Comparison of ENCODE assay signal across 25 cellular contexts in the genomic region with DNA sequence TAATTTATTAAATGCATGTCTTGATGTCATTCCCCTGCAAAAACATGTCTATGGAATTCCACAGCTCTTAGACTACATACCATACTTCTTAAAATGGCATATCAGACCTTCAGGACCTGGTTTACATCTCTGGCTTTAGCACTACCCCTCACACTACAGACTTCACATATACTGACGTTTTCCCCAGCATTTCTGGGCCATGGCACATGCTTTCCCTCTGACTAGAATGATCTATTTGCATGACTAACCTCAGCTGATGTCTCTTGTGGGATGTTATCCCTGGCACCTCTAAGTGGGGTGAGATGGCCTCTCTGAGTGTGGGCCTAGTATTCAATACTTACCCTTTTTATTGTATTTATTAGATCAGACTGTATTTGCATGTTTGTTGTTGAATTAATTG.
DNase-seq lines count a peak whose midpoint lies in the region; TF ChIP-seq lines count a peak whose summit lies in the region.
"Had no signal": no experiment of that assay in that cellular context is flagged by ENCODE, and none has a peak within 500 bp of the region (broad histone marks: within the 10 kb centered on the region; RNA-seq: fewer than 3 reads in every experiment).

No MANE protein-coding gene starts in this region.

- H3K36me3 Mint-ChIP-seq in endodermal cell (ENCODE audit: low read depth), result no peaks in the 10 kb centered on the region
- H3K36me3 Mint-ChIP-seq: activated CD4-positive, alpha-beta memory T cell treated with anti-CD3 and anti-CD28 coated beads for 36 hours; activated naive CD4-positive, alpha-beta T cell treated with anti-CD3 and anti-CD28 coated beads, Interleukin-2, amount 50 U/mL, for 24 hours; CD8-positive, alpha-beta T cell; stimulated activated naive B cell treated with anti-CD40 and anti-IgM and Interleukin-4, amounts not matched to agents 10 μg/mL and 1 μg/mL and 100 μg/mL, for 72 hours had no signal

- no peak overlapping the region for H2AK5ac ChIP-seq in mesenchymal stem cell (ENCODE audit: low read length, severe bottlenecking)

- no peak overlapping the region for H3K14ac ChIP-seq in mesenchymal stem cell (ENCODE audit: low read length in 2 of 2)

- H3K9me3 ChIP-seq in endodermal cell (ENCODE audit: control insufficient read depth, low read length) (no peaks in the 10 kb centered on the region), mesenchymal stem cell (ENCODE audit: control insufficient read depth, low read length) (no peaks in the 10 kb centered on the region)
- H3K9me3 ChIP-seq: breast epithelium, esophagus squamous epithelium, tibial nerve had no signal

- no peak overlapping the region for H3K18ac ChIP-seq in mesenchymal stem cell (ENCODE audit: low read depth in 1 of 2, low read length in 2 of 2)

- H2BK5ac ChIP-seq in mesenchymal stem cell (ENCODE audit: low read depth, low read length, poor library complexity, severe bottlenecking), result no peak overlapping the region

- no peak overlapping the region for H3K4me2 ChIP-seq in mesenchymal stem cell (ENCODE audit: low read length, poor library complexity, severe bottlenecking)
- H3K4me2 ChIP-seq: hepatocyte had no signal

- no peak overlapping the region for H2AFZ ChIP-seq in mesenchymal stem cell (ENCODE audit: low read depth, low read length)
- H2AFZ ChIP-seq: hepatocyte had no signal

- no peak overlapping the region for H3K4me3 Mint-ChIP-seq in endodermal cell
- H3K4me3 Mint-ChIP-seq: activated CD4-positive, alpha-beta memory T cell treated with anti-CD3 and anti-CD28 coated beads for 36 hours; activated naive CD4-positive, alpha-beta T cell treated with anti-CD3 and anti-CD28 coated beads, Interleukin-2, amount 50 U/mL, for 24 hours; activated T-cell treated with anti-CD3 and anti-CD28 coated beads, Interleukin-2, amount 50 U/mL, for 24 hours; CD8-positive, alpha-beta T cell; nephron; stimulated activated naive B cell treated with anti-CD40 and anti-IgM and Interleukin-4, amounts not matched to agents 10 μg/mL and 1 μg/mL and 100 μg/mL, for 72 hours had no signal

- H3K27ac ChIP-seq in endodermal cell (ENCODE audit: low read depth, low read length), result peak overlapping the region; percentile 71
- H3K27ac ChIP-seq in mesenchymal stem cell (ENCODE audit: low read length, poor library complexity, severe bottlenecking), result peak overlapping the region; percentile 24
- H3K27ac ChIP-seq: breast epithelium, dorsolateral prefrontal cortex, esophagus squamous epithelium, hepatocyte, tibial nerve had no signal

- no peaks in the 10 kb centered on the region for H3K9me3 Mint-ChIP-seq in endodermal cell
- H3K9me3 Mint-ChIP-seq: activated naive CD4-positive, alpha-beta T cell treated with anti-CD3 and anti-CD28 coated beads, Interleukin-2, amount 50 U/mL, for 24 hours; nephron; stimulated activated naive B cell treated with anti-CD40 and anti-IgM and Interleukin-4, amounts not matched to agents 10 μg/mL and 1 μg/mL and 100 μg/mL, for 72 hours had no signal

- H4K8ac ChIP-seq in mesenchymal stem cell (ENCODE audit: low read length), result no peak overlapping the region

- H3K4me1 ChIP-seq in endodermal cell (ENCODE audit: control insufficient read depth, insufficient read depth, low read length) (no peaks in the 10 kb centered on the region), mesenchymal stem cell (ENCODE audit: control insufficient read depth, insufficient read depth, low read depth, low read length) (no peaks in the 10 kb centered on the region)
- H3K4me1 ChIP-seq: breast epithelium, tibial nerve had no signal

- H3K27me3 Mint-ChIP-seq in endodermal cell (ENCODE audit: insufficient read depth), result no peaks in the 10 kb centered on the region
- H3K27me3 Mint-ChIP-seq: activated CD4-positive, alpha-beta memory T cell treated with anti-CD3 and anti-CD28 coated beads for 36 hours; activated naive CD4-positive, alpha-beta T cell treated with anti-CD3 and anti-CD28 coated beads, Interleukin-2, amount 50 U/mL, for 24 hours; activated T-cell treated with anti-CD3 and anti-CD28 coated beads, Interleukin-2, amount 50 U/mL, for 24 hours; stimulated activated naive B cell treated with anti-CD40 and anti-IgM and Interleukin-4, amounts not matched to agents 10 μg/mL and 1 μg/mL and 100 μg/mL, for 72 hours had no signal

- no peak overlapping the region for H3K23ac ChIP-seq in mesenchymal stem cell (ENCODE audit: low read length in 2 of 2)

- H3K9ac ChIP-seq in endodermal cell (ENCODE audit: extremely low read depth, low read length, poor library complexity, severe bottlenecking), result no peak overlapping the region
- no peak overlapping the region for H3K9ac ChIP-seq in mesenchymal stem cell (ENCODE audit: low read length)

- peak; percentile 19 for DNase-seq in AG20443 (ENCODE audit: low spot score)
- peak; percentile 7 for DNase-seq in NCI-H226
- DNase-seq in endodermal cell, result no peak
- DNase-seq in mesenchymal stem cell, result peak; percentile 82
- DNase-seq in activated CD4-positive, alpha-beta T cell treated with anti-CD3 and anti-CD28 coated beads, Interleukin-2, amount 50 U/mL, for 1 hour, result no peak
- DNase-seq in activated CD4-positive, alpha-beta T cell treated with anti-CD3 and anti-CD28 coated beads, Interleukin-2, amount 50 U/mL, for 4 hours, result no peak
- no peak for DNase-seq in stimulated activated CD4-positive, alpha-beta T cell treated with anti-CD3 and anti-CD28 coated beads, Interleukin-15, amount 100 ng/mL, for 24 hours
- no peak for DNase-seq in pons (ENCODE audit: low spot score)
- DNase-seq: activated CD4-positive, alpha-beta memory T cell treated with anti-CD3 and anti-CD28 coated beads for 36 hours; activated T-cell treated with anti-CD3 and anti-CD28 coated beads, Interleukin-2, amount 50 U/mL, for 24 hours; CD8-positive, alpha-beta T cell; DND-41; dorsolateral prefrontal cortex; esophagus squamous epithelium; NCI-H1048; NCI-H2081; NCI-H510A treated with DMSO at 0.1 percent for 48 hours; retina; stimulated activated naive B cell treated with anti-CD40 and anti-IgM and Interleukin-4, amounts not matched to agents 10 μg/mL and 1 μg/mL and 100 μg/mL, for 72 hours; SW 1271 had no signal

- H3K4ac ChIP-seq in mesenchymal stem cell (ENCODE audit: low read depth in 1 of 2, low read length in 2 of 2), result no peak overlapping the region

- H3K4me3 ChIP-seq in endodermal cell (ENCODE audit: low read length), result no peak overlapping the region
- H3K4me3 ChIP-seq in mesenchymal stem cell (ENCODE audit: insufficient read depth in 1 of 2, low read depth in 1 of 2, low read length in 2 of 2), result no peak overlapping the region
- H3K4me3 ChIP-seq: breast epithelium, dorsolateral prefrontal cortex, esophagus squamous epithelium, hepatocyte, tibial nerve had no signal

- H3K36me3 ChIP-seq in endodermal cell (ENCODE audit: control insufficient read depth, insufficient read depth, low read length) (no peaks in the 10 kb centered on the region), mesenchymal stem cell (ENCODE audit: control insufficient read depth in 1 of 2, insufficient read depth in 2 of 2, low read depth in 1 of 2, low read length in 2 of 2) (no peaks in the 10 kb centered on the region)
- H3K36me3 ChIP-seq: breast epithelium, esophagus squamous epithelium, tibial nerve had no signal

- H2BK15ac ChIP-seq in mesenchymal stem cell (ENCODE audit: low read depth, poor library complexity, severe bottlenecking), result no peak overlapping the region

- H2BK120ac ChIP-seq in mesenchymal stem cell (ENCODE audit: low read depth, low read length), result no peak overlapping the region

- no peak overlapping the region for H3K27ac Mint-ChIP-seq in endodermal cell
- H3K27ac Mint-ChIP-seq: activated CD4-positive, alpha-beta memory T cell treated with anti-CD3 and anti-CD28 coated beads for 36 hours; activated naive CD4-positive, alpha-beta T cell treated with anti-CD3 and anti-CD28 coated beads, Interleukin-2, amount 50 U/mL, for 24 hours; activated T-cell treated with anti-CD3 and anti-CD28 coated beads, Interleukin-2, amount 50 U/mL, for 24 hours; CD8-positive, alpha-beta T cell; nephron; stimulated activated naive B cell treated with anti-CD40 and anti-IgM and Interleukin-4, amounts not matched to agents 10 μg/mL and 1 μg/mL and 100 μg/mL, for 72 hours had no signal

- H3K27me3 ChIP-seq in endodermal cell (ENCODE audit: control insufficient read depth, insufficient read depth, low read length, poor library complexity, severe bottlenecking), result no peaks in the 10 kb centered on the region
- H3K27me3 ChIP-seq in mesenchymal stem cell (ENCODE audit: control insufficient read depth in 1 of 2, insufficient read depth in 1 of 2, low read length in 2 of 2), result no peaks in the 10 kb centered on the region
- H3K27me3 ChIP-seq: breast epithelium, dorsolateral prefrontal cortex, esophagus squamous epithelium, hepatocyte, tibial nerve had no signal

- TF ChIP-seq CTCF in endodermal cell (conservative IDR thresholded peaks at IDR 0.05), result no peak

- no peaks in the 10 kb centered on the region for H3K4me1 Mint-ChIP-seq in endodermal cell
- H3K4me1 Mint-ChIP-seq: activated naive CD4-positive, alpha-beta T cell treated with anti-CD3 and anti-CD28 coated beads, Interleukin-2, amount 50 U/mL, for 24 hours; nephron; stimulated activated naive B cell treated with anti-CD40 and anti-IgM and Interleukin-4, amounts not matched to agents 10 μg/mL and 1 μg/mL and 100 μg/mL, for 72 hours had no signal

- 45 to 50% methylated on average over 1 of the region's 1 CpG for WGBS in endodermal cell (ENCODE audit: insufficient coverage in 1 of 2, insufficient read length in 1 of 2), 2 experiments
- no CpG with 5 or more reads among the region's 1 CpG for WGBS in mesenchymal stem cell

- no peak overlapping the region for H4K91ac ChIP-seq in mesenchymal stem cell (ENCODE audit: low read length)

- H3K79me1 ChIP-seq in mesenchymal stem cell (replicated peaks; ENCODE audit: low read length, poor library complexity, severe bottlenecking), result no peaks in the 10 kb centered on the region

- no peak overlapping the region for H2BK12ac ChIP-seq in mesenchymal stem cell (ENCODE audit: low read length in 2 of 2)

Comparison
In these comparisons a context has a peak if more than half of its experiments do, and no peak if none do; other contexts are left out.
1. DNase-seq: peak in AG20443 (single experiment), NCI-H226 (single experiment) and mesenchymal stem cell (single experiment); none in endodermal cell (single experiment), activated CD4-positive, alpha-beta T cell treated with anti-CD3 and anti-CD28 coated beads, Interleukin-2, amount 50 U/mL, for 1 hour (single experiment), activated CD4-positive, alpha-beta T cell treated with anti-CD3 and anti-CD28 coated beads, Interleukin-2, amount 50 U/mL, for 4 hours (0 of 2), stimulated activated CD4-positive, alpha-beta T cell treated with anti-CD3 and anti-CD28 coated beads, Interleukin-15, amount 100 ng/mL, for 24 hours (single experiment) and pons (single experiment).